18 cellular contexts compared by ENCODE assay signal in the genomic region with DNA sequence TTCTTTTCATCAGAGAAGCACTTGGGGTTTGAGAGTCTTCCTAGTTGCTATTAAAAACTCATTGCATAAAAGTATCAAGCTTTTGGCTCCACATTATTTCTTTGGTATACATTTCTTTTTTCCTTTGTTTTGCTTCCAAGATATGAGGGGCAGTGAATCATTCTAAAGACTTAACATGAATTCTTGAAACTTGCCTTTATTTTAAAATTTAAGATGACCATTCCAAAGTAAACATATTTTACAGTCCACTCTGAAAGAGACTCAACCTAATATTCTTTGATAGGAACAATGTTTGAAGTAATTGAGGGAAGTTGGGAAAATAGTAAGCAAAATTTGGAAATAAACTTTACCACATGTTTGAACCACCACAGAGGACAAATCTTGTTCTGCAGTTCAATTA.
"Had no signal": no experiment of that assay in that cellular context is flagged by ENCODE, and none has a peak within 500 bp of the region (broad histone marks: within the 10 kb centered on the region; RNA-seq: fewer than 3 reads in every experiment).

No MANE protein-coding gene starts in this region.

- H3K4me3 ChIP-seq: heart right ventricle, ovary, tibial artery, upper lobe of right lung, vagina had no signal

- H3K4me1 ChIP-seq: heart right ventricle, upper lobe of right lung, vagina had no signal

- H3K36me3 ChIP-seq: neutrophil, ovary, upper lobe of right lung, vagina had no signal

- FAIRE-seq: endometrium, small intestine had no signal

- H3K9me3 ChIP-seq: heart right ventricle, neutrophil, ovary, tibial artery, upper lobe of right lung, vagina had no signal

- H3K27me3 ChIP-seq: heart right ventricle, ovary, tibial artery, upper lobe of right lung, vagina had no signal

- H3K27ac ChIP-seq: heart right ventricle, neutrophil, ovary, tibial artery, upper lobe of right lung, vagina had no signal

- DNase-seq: cortex of kidney; effector memory CD4-positive, alpha-beta T cell; foreskin melanocyte; heart right ventricle; hypothalamus; islet precursor cell; mammary epithelial cell; naive thymus-derived CD4-positive, alpha-beta T cell; ovary; right cardiac atrium; small intestine; stimulated activated CD4-positive, alpha-beta T cell treated with anti-CD3 and anti-CD28 coated beads, Interleukin-12 subunit alpha, Interleukin-12 subunit beta, amount 100 ng/mL, for 4 hours; stimulated activated naive CD8-positive, alpha-beta T cell treated with anti-CD3 and anti-CD28 coated beads, Interleukin-15, Interleukin-2, amounts not matched to agents 100 U/mL and 50 U/mL, for 24 hours; tibial artery; upper lobe of right lung had no signal
